Comparison of ENCODE assay signal across 24 cellular contexts in the genomic region with DNA sequence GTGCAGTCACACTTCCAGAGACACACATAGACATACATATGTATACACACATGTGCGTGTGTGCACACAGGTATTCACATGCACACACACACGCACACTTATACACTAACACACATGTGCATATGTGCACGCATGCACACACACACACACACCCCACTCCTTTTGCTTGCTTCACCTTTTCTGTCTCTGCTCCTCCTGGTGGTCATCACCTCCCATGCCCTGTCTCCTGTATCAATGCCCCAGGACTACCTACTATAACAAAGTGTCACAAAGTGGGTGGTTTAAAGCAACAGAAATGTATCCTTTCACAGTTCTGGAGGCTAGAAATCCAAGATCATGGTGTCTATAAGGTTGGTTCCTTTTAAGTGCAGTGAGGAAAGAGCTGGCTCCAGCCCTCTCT. TPM values are rescaled to one million over a fixed set of nuclear protein-coding genes. Genes with fewer than 3 reads are reported as not detected.
A peak's percentile ranks its signal among the peaks of the same experiment; 100 is the strongest.
DNase-seq lines count a peak whose midpoint lies in the region; ATAC-seq, FAIRE-seq and TF ChIP-seq lines count a peak whose summit lies in the region.
"Had no signal": no experiment of that assay in that cellular context is flagged by ENCODE, and none has a peak within 500 bp of the region (broad histone marks: within the 10 kb centered on the region; RNA-seq: fewer than 3 reads in every experiment).

No MANE protein-coding gene starts in this region.

- POLR2A ChIA-PET in MCF 10A (lab: Yijun Ruan, JAX), result interaction anchor here (1.3 to 2.9 kb wide), 8 partner anchors 8 to 304 kb away, joined by 6 to 103 read pairs (median 20); no protein-coding TSS in a partner anchor

- H3K27ac ChIP-seq in breast epithelium, result no peak overlapping the region
- H3K27ac ChIP-seq in WERI-Rb-1, result no peak overlapping the region
- H3K27ac ChIP-seq: gastrocnemius medialis, right atrium auricular region had no signal

- peaks cover 0 to 4% of the 10 kb centered on the region in 2 donors for H3K4me1 ChIP-seq in breast epithelium

- FAIRE-seq in H54 (lab: Jason Lieb, UNC) (no peak), GM19239 (lab: Jason Lieb, UNC) (no peak)
- FAIRE-seq: A204.1, kidney, urothelium cell line had no signal

- H3K27me3 ChIP-seq in breast epithelium, result no peaks in the 10 kb centered on the region
- H3K27me3 ChIP-seq in WERI-Rb-1 (ENCODE audit: insufficient read depth, low read depth, severe bottlenecking), result no peaks in the 10 kb centered on the region
- H3K27me3 ChIP-seq: gastrocnemius medialis, right atrium auricular region had no signal

- peak; percentile 16 for ATAC-seq in esophagus mucosa
- ATAC-seq: activated CD4-positive, alpha-beta T cell treated with anti-CD3 and anti-CD28 coated beads for 36 hours; activated T-helper 17 cell treated with anti-CD3 and anti-CD28 coated beads, Interleukin-2, amount 50 U/mL, for 72 hours; gastrocnemius medialis had no signal

- H3K4me3 Mint-ChIP-seq in MCF 10A (ENCODE audit: unreplicated experiment), result no peak overlapping the region
- H3K4me3 Mint-ChIP-seq: activated CD4-positive, alpha-beta T cell treated with anti-CD3 and anti-CD28 coated beads for 36 hours; activated naive CD8-positive, alpha-beta T cell treated with anti-CD3 and anti-CD28 coated beads, Interleukin-2, amount 10 ng/mL, durations not matched to agents 7 days and 5 days; activated T-helper 17 cell treated with anti-CD3 and anti-CD28 coated beads, Interleukin-2, amount 50 U/mL, for 72 hours had no signal

- CTCF ChIA-PET in MCF 10A (lab: Yijun Ruan, JAX), result no interaction called here

- no TSS peak for BruUV-seq in MCF 10A (replicated peaks; lab: Mats Ljungman, UMichigan)

- peaks cover 24% of the 10 kb centered on the region for H3K4me1 Mint-ChIP-seq in MCF 10A (ENCODE audit: insufficient read depth, unreplicated experiment)

- peak overlapping the region; percentile 52 for H3K27ac Mint-ChIP-seq in MCF 10A (ENCODE audit: low read depth, unreplicated experiment)
- H3K27ac Mint-ChIP-seq: activated naive CD8-positive, alpha-beta T cell treated with anti-CD3 and anti-CD28 coated beads, Interleukin-2, amount 10 ng/mL, durations not matched to agents 7 days and 5 days; activated T-helper 17 cell treated with anti-CD3 and anti-CD28 coated beads, Interleukin-2, amount 50 U/mL, for 72 hours had no signal

- no peak for TF ChIP-seq CTCF in MCF 10A (IDR thresholded peaks at IDR 0.05; ENCODE audit: unreplicated experiment)
- TF ChIP-seq CTCF in breast epithelium (IDR thresholded peaks at IDR 0.05), result peak in 1 of 3 donors; percentile 24
- TF ChIP-seq CTCF in WERI-Rb-1 (IDR thresholded peaks at IDR 0.05; ENCODE audit: low read depth, low read length), result peak; percentile 18; the same call in 1 of the 2 replicates

- H3K36me3 ChIP-seq in breast epithelium (no peaks in the 10 kb centered on the region), WERI-Rb-1 (no peaks in the 10 kb centered on the region)
- H3K36me3 ChIP-seq: gastrocnemius medialis, right atrium auricular region had no signal

- no peak for DNase-seq in MCF 10A (ENCODE audit: unreplicated experiment)
- no peak for DNase-seq in breast epithelium (ENCODE audit: low spot score in 2 of 2)
- no peak for DNase-seq in WERI-Rb-1
- DNase-seq in H54 (ENCODE audit: insufficient read length, low spot score), result no peak
- no peak for DNase-seq in NCI-H1930 (lab: John Stamatoyannopoulos, UW)
- no peak for DNase-seq in NCI-H510A (lab: John Stamatoyannopoulos, UW)
- DNase-seq in GM19239 (ENCODE audit: insufficient read length, low spot score), result no peak
- DNase-seq: activated CD4-positive, alpha-beta T cell treated with anti-CD3 and anti-CD28 coated beads for 36 hours; activated naive CD8-positive, alpha-beta T cell treated with anti-CD3 and anti-CD28 coated beads, Interleukin-2, amount 10 ng/mL, durations not matched to agents 7 days and 5 days; gastrocnemius medialis; GOT3; hypothalamus; kidney; NCI-H1092; NCI-H2029; NCI-H345; NK-92 treated with Interleukin-12 subunit alpha and Interleukin-12 subunit beta, amount 100 ng/mL, for 24 hours; occipital lobe had no signal

- no peaks in the 10 kb centered on the region for H3K27me3 Mint-ChIP-seq in MCF 10A (ENCODE audit: insufficient read depth, unreplicated experiment)
- H3K27me3 Mint-ChIP-seq: activated CD4-positive, alpha-beta T cell treated with anti-CD3 and anti-CD28 coated beads for 36 hours had no signal

- H3K9me3 Mint-ChIP-seq in MCF 10A (ENCODE audit: unreplicated experiment), result no peaks in the 10 kb centered on the region
- H3K9me3 Mint-ChIP-seq: activated naive CD8-positive, alpha-beta T cell treated with anti-CD3 and anti-CD28 coated beads, Interleukin-2, amount 10 ng/mL, durations not matched to agents 7 days and 5 days; activated T-helper 17 cell treated with anti-CD3 and anti-CD28 coated beads, Interleukin-2, amount 50 U/mL, for 72 hours had no signal

- intact Hi-C loops in MCF 10A (cut with micrococcal nuclease) (loop anchor here (5.0 kb wide), 1 partner anchor 214 kb away; no protein-coding TSS in a partner anchor), breast epithelium (cut with DNase I; ENCODE audit: low total_unique reads) (no loop called here)

- H3K9me3 ChIP-seq in breast epithelium (no peaks in the 10 kb centered on the region), WERI-Rb-1 (ENCODE audit: severe bottlenecking) (no peaks in the 10 kb centered on the region)
- H3K9me3 ChIP-seq: gastrocnemius medialis, right atrium auricular region had no signal

- no peaks in the 10 kb centered on the region for H3K36me3 Mint-ChIP-seq in MCF 10A (ENCODE audit: insufficient read depth, unreplicated experiment)
- H3K36me3 Mint-ChIP-seq: activated naive CD8-positive, alpha-beta T cell treated with anti-CD3 and anti-CD28 coated beads, Interleukin-2, amount 10 ng/mL, durations not matched to agents 7 days and 5 days had no signal

- TF ChIP-seq POLR2A in breast epithelium (IDR thresholded peaks at IDR 0.05) (no peak), H54 (IDR thresholded peaks at IDR 0.05; ENCODE audit: low read depth, low read length) (no peak)

- H3K4me3 ChIP-seq in breast epithelium (no peak overlapping the region), WERI-Rb-1 (ENCODE audit: low read depth, low read length) (no peak overlapping the region)
- H3K4me3 ChIP-seq: gastrocnemius medialis, lung, right atrium auricular region had no signal

RNA-seq across cellular contexts. Expression of a gene that starts 27.4 kb away (rescaled TPM):
- total RNA-seq in MCF 10A (2022) (109 and 126 TPM in 2 replicates), breast epithelium (10 to 100 TPM; 48.0 to 60.0 (median 57.5) TPM), esophagus mucosa (89.5 TPM)
